In the genomic region with DNA sequence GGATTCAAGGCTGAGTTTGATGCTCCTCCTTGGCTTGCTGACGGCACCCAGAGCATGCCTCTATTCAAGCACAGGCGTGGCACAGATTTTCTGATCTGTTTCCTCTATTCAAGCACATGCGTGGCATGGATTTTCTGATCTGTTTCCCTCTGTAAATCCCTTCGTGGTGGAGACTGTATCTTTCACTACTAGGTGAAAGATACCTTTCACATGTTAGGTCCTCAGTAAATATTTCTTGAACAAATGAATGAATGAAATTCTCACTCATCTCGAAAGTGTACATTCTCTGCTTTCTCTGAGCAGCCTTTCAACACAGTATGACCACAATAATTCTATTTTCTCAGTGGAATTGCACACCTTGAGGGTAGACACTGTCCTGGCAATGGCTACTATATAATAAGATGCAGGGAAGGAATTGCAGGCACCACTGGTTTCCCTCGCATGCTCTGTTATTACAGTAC, we compare ENCODE assay signal across 15 cellular contexts.
DNase-seq lines count a peak whose midpoint lies in the region; ATAC-seq and TF ChIP-seq lines count a peak whose summit lies in the region.
"Had no signal": no experiment of that assay in that cellular context is flagged by ENCODE, and none has a peak within 500 bp of the region (broad histone marks: within the 10 kb centered on the region; RNA-seq: fewer than 3 reads in every experiment).

No MANE protein-coding gene starts in this region.

- ATAC-seq in GM19397 (IDR thresholded peaks at IDR 0.05; ENCODE audit: unreplicated experiment) (peak; percentile 18), HG02798 (IDR thresholded peaks at IDR 0.05; ENCODE audit: poor library complexity, unreplicated experiment) (peak; percentile 12), HG03432 (IDR thresholded peaks at IDR 0.05; ENCODE audit: unreplicated experiment) (peak; percentile 15), GM18520 (IDR thresholded peaks at IDR 0.05; ENCODE audit: unreplicated experiment) (no peak)
- ATAC-seq: foreskin keratinocyte had no signal

- H3K36me3 Mint-ChIP-seq in CD14-positive monocyte = peaks cover 0 to 3% of the 10 kb centered on the region in 2 donors
- H3K36me3 Mint-ChIP-seq in HFFc6 (ENCODE audit: low read depth) = no peaks in the 10 kb centered on the region; the same call in 1 of the 2 replicates
- H3K36me3 Mint-ChIP-seq: immature natural killer cell had no signal

- H3K27me3 Mint-ChIP-seq in CD14-positive monocyte (ENCODE audit: low read depth in 3 of 3) (no peaks in the 10 kb centered on the region), HFFc6 (ENCODE audit: insufficient read depth) (peaks cover 5% of the 10 kb centered on the region)

- H3K9me3 Mint-ChIP-seq in CD14-positive monocyte (peaks cover 0 to 3% (median 2%) of the 10 kb centered on the region in 7 donors), HFFc6 (peaks cover 61% of the 10 kb centered on the region)
- H3K9me3 Mint-ChIP-seq: immature natural killer cell had no signal

- no peak for TF ChIP-seq CTCF in CD14-positive monocyte (IDR thresholded peaks at IDR 0.05)
- TF ChIP-seq CTCF in HFFc6 (IDR thresholded peaks at IDR 0.05) = no peak

- no peak for DNase-seq in CD14-positive monocyte (ENCODE audit: low spot score)
- no peak for DNase-seq in activated CD4-positive, CD25-positive, alpha-beta regulatory T cell treated with anti-CD3 and anti-CD28 coated beads, Interleukin-2, amount 50 U/mL, for 72 hours
- no peak for DNase-seq in HFFc6
- no peak for DNase-seq in NCI-H146 treated with DMSO at 0.1 percent for 48 hours (lab: John Stamatoyannopoulos, UW; ENCODE audit: unreplicated experiment)
- DNase-seq: Calu3; effector memory CD4-positive, alpha-beta T cell; foreskin keratinocyte; GM23248; immature natural killer cell; MM.1S; NCI-H446 treated with DMSO at 0.1 percent for 48 hours had no signal

- peak overlapping the region; percentile 71 to 92 (median 88) for H3K27ac Mint-ChIP-seq in CD14-positive monocyte
- no peak overlapping the region for H3K27ac Mint-ChIP-seq in HFFc6
- H3K27ac Mint-ChIP-seq: immature natural killer cell had no signal

- intact Hi-C loops in CD14-positive monocyte (cut with micrococcal nuclease) = loop anchor here in 1 of 2 donors (5.0 kb wide), 1 partner anchor 61 kb away; no protein-coding TSS in a partner anchor

- H3K4me1 Mint-ChIP-seq in CD14-positive monocyte (peaks cover 81% of the 10 kb centered on the region), HFFc6 (ENCODE audit: low read depth) (no peaks in the 10 kb centered on the region)
- H3K4me1 Mint-ChIP-seq: immature natural killer cell had no signal

- H3K4me3 Mint-ChIP-seq in CD14-positive monocyte (peak overlapping the region; percentile 28 to 59), HFFc6 (no peak overlapping the region)
- H3K4me3 Mint-ChIP-seq: immature natural killer cell had no signal
